In genomic region chr2:134119117-134119671, GRCh38 we compare ENCODE assay signal across 8 cellular contexts.
DNase-seq lines count a peak whose midpoint lies in the region; ATAC-seq and TF ChIP-seq lines count a peak whose summit lies in the region.

No MANE protein-coding gene starts in this region.

- no peak for TF ChIP-seq POLR2A in upper lobe of left lung (IDR thresholded peaks at IDR 0.05)

- WGBS in upper lobe of left lung, 2 donors: 35 to 40% methylated on average over 7 to 8 of the region's 8 CpGs

- peaks cover 12 to 50% of the 10 kb centered on the region in 2 donors for H3K4me1 ChIP-seq in left lung
- peaks cover 26 to 46% (median 32%) of the 10 kb centered on the region in 4 donors for H3K4me1 ChIP-seq in upper lobe of left lung

- intact Hi-C loops in left lung (cut with DNase I): loop anchor here in 1 of 2 donors (10.0 kb wide), 2 partner anchors 296 to 326 kb away; no protein-coding TSS in a partner anchor

- peak overlapping the region; percentile 65 to 98 for H3K4me3 ChIP-seq in left lung
- peak overlapping the region; percentile 39 to 98 (median 89) for H3K4me3 ChIP-seq in upper lobe of left lung

- no peaks in the 10 kb centered on the region for H3K9me3 Mint-ChIP-seq in activated T-helper 17 cell treated with anti-CD3 and anti-CD28 coated beads, Interleukin-2, amount 50 U/mL, for 72 hours

- DNase-seq in left lung (no peak), upper lobe of left lung (no peak), AG08396 (ENCODE audit: low spot score) (no peak), OCI-M2 (lab: John Stamatoyannopoulos, UW; ENCODE audit: unreplicated experiment) (no peak)

- H3K9me3 ChIP-seq in left lung (no peaks in the 10 kb centered on the region), upper lobe of left lung (no peaks in the 10 kb centered on the region)

- no peaks in the 10 kb centered on the region for H3K27me3 ChIP-seq in left lung
- no peaks in the 10 kb centered on the region for H3K27me3 ChIP-seq in upper lobe of left lung

- H3K27ac ChIP-seq in 22Rv1: peak overlapping the region; percentile 61
- H3K27ac ChIP-seq in left lung: peak overlapping the region; percentile 91 to 94
- peak overlapping the region in 3 of 4 donors; percentile 30 to 93 (median 90) for H3K27ac ChIP-seq in upper lobe of left lung

- peaks cover 28% of the 10 kb centered on the region for H3K4me1 Mint-ChIP-seq in activated T-helper 17 cell treated with anti-CD3 and anti-CD28 coated beads, Interleukin-2, amount 50 U/mL, for 72 hours

- no peak for TF ChIP-seq CTCF in 22Rv1 (IDR thresholded peaks at IDR 0.05)
- TF ChIP-seq CTCF in left lung (IDR thresholded peaks at IDR 0.05): no peak
- TF ChIP-seq CTCF in upper lobe of left lung (IDR thresholded peaks at IDR 0.05): no peak

- H3K36me3 Mint-ChIP-seq in activated T-helper 17 cell treated with anti-CD3 and anti-CD28 coated beads, Interleukin-2, amount 50 U/mL, for 72 hours (ENCODE audit: low read depth): peaks cover 21% of the 10 kb centered on the region

- no peaks in the 10 kb centered on the region for H3K27me3 Mint-ChIP-seq in activated T-helper 17 cell treated with anti-CD3 and anti-CD28 coated beads, Interleukin-2, amount 50 U/mL, for 72 hours

- H3K4me3 Mint-ChIP-seq in activated T-helper 17 cell treated with anti-CD3 and anti-CD28 coated beads, Interleukin-2, amount 50 U/mL, for 72 hours: peak overlapping the region; percentile 97

- no peak for TF ChIP-seq EP300 in upper lobe of left lung (IDR thresholded peaks at IDR 0.05)

- no peaks in the 10 kb centered on the region for H3K36me3 ChIP-seq in left lung
- no peaks in the 10 kb centered on the region for H3K36me3 ChIP-seq in upper lobe of left lung

- peak overlapping the region; percentile 98 for H3K27ac Mint-ChIP-seq in activated T-helper 17 cell treated with anti-CD3 and anti-CD28 coated beads, Interleukin-2, amount 50 U/mL, for 72 hours

- peak; percentile 6 for ATAC-seq in GM19023 (IDR thresholded peaks at IDR 0.05; ENCODE audit: unreplicated experiment)
- peak; percentile 13 for ATAC-seq in HG03159 (IDR thresholded peaks at IDR 0.05; ENCODE audit: unreplicated experiment)
- ATAC-seq in activated T-helper 17 cell treated with anti-CD3 and anti-CD28 coated beads, Interleukin-2, amount 50 U/mL, for 72 hours (replicated peaks): peak; percentile 13
- ATAC-seq in left lung: no peak
- ATAC-seq in upper lobe of left lung (ENCODE audit: low FRiP score in 2 of 2): no peak

Comparison
In these comparisons a context has a peak if more than half of its experiments do, and no peak if none do; other contexts are left out.
1. ATAC-seq: peak in GM19023 (single experiment), HG03159 (single experiment) and activated T-helper 17 cell treated with anti-CD3 and anti-CD28 coated beads, Interleukin-2, amount 50 U/mL, for 72 hours (single experiment); none in left lung (single experiment) and upper lobe of left lung (0 of 2).
2. Peak in every context shown above with its lines, with median percentiles within 50 percentile points of each other: H3K27ac ChIP-seq.